8 cellular contexts compared by ENCODE assay signal in the genomic region with DNA sequence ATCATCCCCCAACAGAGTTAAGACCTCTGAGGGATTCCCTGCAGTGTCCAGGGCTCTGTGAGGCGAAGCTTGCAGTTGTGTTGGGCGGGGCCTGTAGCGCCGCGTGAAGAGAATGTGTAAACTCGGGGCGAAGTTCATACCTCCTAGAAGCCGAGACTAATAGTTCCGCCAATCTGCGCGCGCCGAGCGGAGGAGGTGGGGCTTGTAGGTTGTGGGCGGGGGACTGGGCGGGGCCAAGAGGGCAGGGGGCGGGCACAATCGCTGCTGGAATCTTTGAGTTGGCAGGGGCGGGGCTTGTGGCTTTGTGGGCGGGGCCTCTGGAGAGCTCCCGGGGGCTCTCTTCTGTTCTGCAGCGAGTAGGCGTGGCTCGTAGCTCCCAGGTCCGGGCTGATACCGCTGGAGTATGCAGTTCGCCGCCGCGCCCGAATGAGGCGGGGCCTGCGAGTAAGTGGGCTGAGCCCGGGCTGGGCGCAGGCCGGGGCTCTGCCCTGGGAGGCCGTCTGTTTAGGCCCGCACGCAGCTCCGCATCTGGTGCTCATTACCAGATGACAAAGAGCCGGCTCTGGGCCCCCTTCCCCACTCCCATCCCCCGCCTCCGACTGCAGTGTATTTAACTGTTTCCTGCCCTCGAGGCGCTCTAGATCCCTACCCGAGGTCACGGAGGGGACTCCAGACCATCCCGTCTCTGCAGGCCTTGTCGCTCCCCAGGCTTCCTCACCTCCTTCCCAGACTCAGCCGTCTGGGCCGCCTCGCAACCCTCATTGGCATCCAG. TPM values are rescaled to one million over a fixed set of nuclear protein-coding genes. Genes with fewer than 3 reads are reported as not detected.
A peak's percentile ranks its signal among the peaks of the same experiment; 100 is the strongest.
DNase-seq lines count a peak whose midpoint lies in the region; ATAC-seq and TF ChIP-seq lines count a peak whose summit lies in the region.

No MANE protein-coding gene starts in this region.

- peak overlapping the region; percentile 38 for H3K14ac ChIP-seq in trophoblast cell (ENCODE audit: low read length)

- H2BK120ac ChIP-seq in trophoblast cell (ENCODE audit: insufficient read depth, low read length, poor library complexity) = peak overlapping the region; percentile 44

- no peak overlapping the region for H3K23ac ChIP-seq in trophoblast cell (ENCODE audit: low read length)

- peak overlapping the region; percentile 63 for H2BK5ac ChIP-seq in trophoblast cell (ENCODE audit: low read depth, low read length, poor library complexity)

- H3K4me1 ChIP-seq in trophoblast cell (ENCODE audit: control insufficient read depth in 1 of 2, insufficient read depth in 2 of 2, low read length in 2 of 2) = peaks cover 33 to 38% of the 10 kb centered on the region in 2 experiments
- peaks cover 0 to 53% (median 24%) of the 10 kb centered on the region in 4 donors for H3K4me1 ChIP-seq in tibial nerve

- peak overlapping the region; percentile 76 for H3K4me2 ChIP-seq in trophoblast cell (ENCODE audit: low read length)

- intact Hi-C loops in cardiac septum (cut with DNase I) = loop anchor here (1.0 kb wide), 1 partner anchor 16 kb away; no protein-coding TSS in a partner anchor

- H3K79me2 ChIP-seq in trophoblast cell (ENCODE audit: control insufficient read depth, insufficient read depth, low read length, poor library complexity) = no peaks in the 10 kb centered on the region

- H4K8ac ChIP-seq in trophoblast cell (ENCODE audit: low read depth, low read length) = peak overlapping the region; percentile 52

- no peak overlapping the region for H3K9ac ChIP-seq in trophoblast cell (ENCODE audit: low read length)

- H2AK5ac ChIP-seq in trophoblast cell (ENCODE audit: low read length) = no peak overlapping the region

- DNase-seq in NCI-H1417 treated with DMSO at 0.1 percent for 48 hours (lab: John Stamatoyannopoulos, UW) (peak; percentile 86), T follicular helper cell (ENCODE audit: low read depth) (peak; percentile 99), cardiac septum (ENCODE audit: low spot score) (peak; percentile 98), trophoblast cell (peak; percentile 97 to 98), tibial nerve (ENCODE audit: low spot score in 2 of 2) (peak; percentile 100)

- peak; percentile 54 for ATAC-seq in HG02798 (IDR thresholded peaks at IDR 0.05; ENCODE audit: poor library complexity, unreplicated experiment)

- H3K36me3 ChIP-seq in trophoblast cell (ENCODE audit: control insufficient read depth in 1 of 2, insufficient read depth in 2 of 2, low read length in 2 of 2) = no peaks in the 10 kb centered on the region
- no peaks in the 10 kb centered on the region for H3K36me3 ChIP-seq in tibial nerve

- H3K27ac ChIP-seq in adipose tissue (ENCODE audit: low read depth, low read length) (peak overlapping the region; percentile 78), trophoblast cell (ENCODE audit: low read depth, low read length) (peak overlapping the region; percentile 88), tibial nerve (peak overlapping the region; percentile 83 to 89 (median 88))

- peaks cover 26% of the 10 kb centered on the region for H3K79me1 ChIP-seq in trophoblast cell (ENCODE audit: low read length)

- peak in 1 of 2 donors; percentile 59 for TF ChIP-seq EP300 in tibial nerve (IDR thresholded peaks at IDR 0.05)

- peak; percentile 50 to 55 for TF ChIP-seq POLR2A in tibial nerve (IDR thresholded peaks at IDR 0.05)

- H4K12ac ChIP-seq in trophoblast cell (ENCODE audit: low read depth, low read length) = peak overlapping the region; percentile 21

- TF ChIP-seq CTCF in GM12875 (IDR thresholded peaks at IDR 0.05; ENCODE audit: borderline replicate concordance, insufficient read depth, low read depth, low read length) (no peak), tibial nerve (IDR thresholded peaks at IDR 0.05) (no peak)

- H3K4me3 ChIP-seq in GM12875 (ENCODE audit: low read depth, low read length) = peak overlapping the region; percentile 60
- H3K4me3 ChIP-seq in trophoblast cell (ENCODE audit: low read depth, low read length) = peak overlapping the region; percentile 45
- peak overlapping the region; percentile 39 to 57 (median 54) for H3K4me3 ChIP-seq in tibial nerve

- peak overlapping the region; percentile 73 for H3K18ac ChIP-seq in trophoblast cell (ENCODE audit: low read length)

- H3K27me3 ChIP-seq in trophoblast cell (ENCODE audit: insufficient read depth, low read length) (no peaks in the 10 kb centered on the region), tibial nerve (peaks cover 0 to 5% of the 10 kb centered on the region in 2 donors)

- 1 to 3% (median 3%) methylated on average over 49 to 52 of the region's 52 CpGs for WGBS in adipose tissue, 3 donors
- WGBS in trophoblast cell (ENCODE audit: extremely low coverage, insufficient coverage, insufficient read length) = no CpG with 5 or more reads among the region's 52 CpGs
- 1 to 4% methylated on average over 37 to 39 of the region's 52 CpGs for WGBS in tibial nerve, 2 donors

- peak overlapping the region; percentile 71 for H3K4ac ChIP-seq in trophoblast cell (ENCODE audit: low read depth, low read length)

- peaks cover 5% of the 10 kb centered on the region for H3K9me3 ChIP-seq in trophoblast cell (ENCODE audit: insufficient read depth, low read depth, low read length)
- H3K9me3 ChIP-seq in tibial nerve = no peaks in the 10 kb centered on the region

- H2BK12ac ChIP-seq in trophoblast cell (ENCODE audit: low read length) = peak overlapping the region; percentile 32

- peak overlapping the region; percentile 66 for H2AFZ ChIP-seq in trophoblast cell (ENCODE audit: insufficient read depth, low read length, poor library complexity)

- H4K91ac ChIP-seq in trophoblast cell (ENCODE audit: low read depth, low read length) = peak overlapping the region; percentile 90

RNA-seq across cellular contexts. Expression of a gene that starts 4.1 kb away (rescaled TPM):
- polyA plus RNA-seq in adipose tissue = 100 to 1,000 TPM in 1 of 3 donors, 10 to 100 TPM in 2; 22.3 to 327 (median 55.8) TPM
- total RNA-seq in cardiac septum = 9.7 TPM
- 22.3 and 23.5 TPM in 2 replicates for polyA plus RNA-seq in trophoblast cell (2013)
- 10 to 100 TPM; 29.9 to 69.7 (median 47.3) TPM for total RNA-seq in tibial nerve

RNA-seq across cellular contexts. Expression of a gene that starts 21.0 kb away (rescaled TPM):
- polyA plus RNA-seq in adipose tissue = 1 to 10 TPM in 1 of 3 donors, under 1 TPM in 2; 0.22 to 1.3 (median 0.75) TPM
- 0.24 TPM for total RNA-seq in cardiac septum
- 0.10 and 0.12 TPM in 2 replicates for polyA plus RNA-seq in trophoblast cell (2013)
- not detected for total RNA-seq in tibial nerve

RNA-seq across cellular contexts. Expression of a gene that starts 23.5 kb away (rescaled TPM):
- 1 to 10 TPM; 4.8 to 9.0 (median 6.5) TPM for polyA plus RNA-seq in adipose tissue
- total RNA-seq in cardiac septum (2.2 TPM), tibial nerve (10 to 100 TPM in 1 of 4 donors, 1 to 10 TPM in 3; 2.4 to 14.1 (median 4.1) TPM)
- polyA plus RNA-seq in trophoblast cell (2013) = 3.6 and 3.7 TPM in 2 replicates

RNA-seq across cellular contexts. Expression of a gene that starts 23.8 kb away (rescaled TPM):
- 10 to 100 TPM; 62.9 to 84.3 (median 78.5) TPM for polyA plus RNA-seq in adipose tissue
- total RNA-seq in cardiac septum (74.0 TPM), tibial nerve (100 to 1,000 TPM in 2 of 4 donors, 10 to 100 TPM in 2; 76.0 to 143 (median 90.6) TPM)
- polyA plus RNA-seq in trophoblast cell (2013) = 225 and 238 TPM in 2 replicates

RNA-seq across cellular contexts. Expression of a gene that starts 32.2 kb away (rescaled TPM):
- 10 to 100 TPM; 33.5 to 40.2 (median 36.4) TPM for polyA plus RNA-seq in adipose tissue
- 14.6 TPM for total RNA-seq in cardiac septum
- 39.3 and 39.5 TPM in 2 replicates for polyA plus RNA-seq in trophoblast cell (2013)
- total RNA-seq in tibial nerve = 10 to 100 TPM; 27.2 to 44.7 (median 34.8) TPM

Comparison
In these comparisons a context has a peak if more than half of its experiments do, and no peak if none do; other contexts are left out.
1. Peak in every context shown above with its lines: DNase-seq, ATAC-seq, H3K4me3 ChIP-seq and H3K27ac ChIP-seq.